ENCODE assay signal across 1 cellular context in the genomic region with DNA sequence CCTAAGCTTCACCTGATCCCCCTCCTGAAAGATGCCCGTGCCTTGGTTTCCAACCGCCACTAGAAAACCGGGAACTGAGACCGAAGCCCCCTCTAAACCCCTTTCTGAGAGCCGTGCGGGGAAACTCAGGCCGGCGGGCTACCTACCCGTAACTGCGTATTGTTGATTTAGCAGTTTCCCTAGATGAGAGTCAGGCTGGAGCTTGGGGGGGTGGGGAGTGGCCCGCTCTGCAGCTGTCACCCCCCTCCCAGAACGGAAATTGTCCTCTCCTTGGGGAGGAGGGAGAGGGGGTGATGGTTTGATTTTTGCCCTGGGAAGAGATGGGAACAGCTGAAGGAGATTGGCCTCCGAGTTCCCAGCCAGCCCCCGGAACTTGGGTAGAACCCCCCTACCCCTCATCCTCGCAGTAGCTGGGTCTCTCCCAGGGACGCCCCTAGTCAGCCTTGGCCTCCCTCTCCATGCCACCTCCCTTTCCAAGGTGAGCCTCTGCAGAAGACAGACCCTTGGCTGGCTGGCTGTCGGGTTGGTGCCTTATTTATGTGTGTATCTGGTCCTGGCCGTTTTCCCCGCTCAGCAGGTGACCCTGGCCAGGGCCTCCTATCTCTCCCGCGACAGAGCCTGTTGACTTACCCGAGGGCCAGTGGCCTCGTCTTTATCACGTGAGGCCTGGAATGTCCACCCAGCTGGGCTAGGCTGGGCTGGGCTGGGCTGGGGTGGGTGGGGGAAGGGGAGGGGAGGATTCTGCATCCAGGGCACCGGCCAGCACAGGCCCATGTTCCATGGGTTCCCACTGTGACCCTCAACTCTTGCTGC.
TF ChIP-seq lines count a peak whose summit lies in the region.

No MANE protein-coding gene starts in this region.

TF ChIP-seq in HepG2, 621 proteins besides CTCF, POLR2A, EP300 and RAD21 (continued from another document and continues in another):
- TF ChIP-seq, protein P1, sequence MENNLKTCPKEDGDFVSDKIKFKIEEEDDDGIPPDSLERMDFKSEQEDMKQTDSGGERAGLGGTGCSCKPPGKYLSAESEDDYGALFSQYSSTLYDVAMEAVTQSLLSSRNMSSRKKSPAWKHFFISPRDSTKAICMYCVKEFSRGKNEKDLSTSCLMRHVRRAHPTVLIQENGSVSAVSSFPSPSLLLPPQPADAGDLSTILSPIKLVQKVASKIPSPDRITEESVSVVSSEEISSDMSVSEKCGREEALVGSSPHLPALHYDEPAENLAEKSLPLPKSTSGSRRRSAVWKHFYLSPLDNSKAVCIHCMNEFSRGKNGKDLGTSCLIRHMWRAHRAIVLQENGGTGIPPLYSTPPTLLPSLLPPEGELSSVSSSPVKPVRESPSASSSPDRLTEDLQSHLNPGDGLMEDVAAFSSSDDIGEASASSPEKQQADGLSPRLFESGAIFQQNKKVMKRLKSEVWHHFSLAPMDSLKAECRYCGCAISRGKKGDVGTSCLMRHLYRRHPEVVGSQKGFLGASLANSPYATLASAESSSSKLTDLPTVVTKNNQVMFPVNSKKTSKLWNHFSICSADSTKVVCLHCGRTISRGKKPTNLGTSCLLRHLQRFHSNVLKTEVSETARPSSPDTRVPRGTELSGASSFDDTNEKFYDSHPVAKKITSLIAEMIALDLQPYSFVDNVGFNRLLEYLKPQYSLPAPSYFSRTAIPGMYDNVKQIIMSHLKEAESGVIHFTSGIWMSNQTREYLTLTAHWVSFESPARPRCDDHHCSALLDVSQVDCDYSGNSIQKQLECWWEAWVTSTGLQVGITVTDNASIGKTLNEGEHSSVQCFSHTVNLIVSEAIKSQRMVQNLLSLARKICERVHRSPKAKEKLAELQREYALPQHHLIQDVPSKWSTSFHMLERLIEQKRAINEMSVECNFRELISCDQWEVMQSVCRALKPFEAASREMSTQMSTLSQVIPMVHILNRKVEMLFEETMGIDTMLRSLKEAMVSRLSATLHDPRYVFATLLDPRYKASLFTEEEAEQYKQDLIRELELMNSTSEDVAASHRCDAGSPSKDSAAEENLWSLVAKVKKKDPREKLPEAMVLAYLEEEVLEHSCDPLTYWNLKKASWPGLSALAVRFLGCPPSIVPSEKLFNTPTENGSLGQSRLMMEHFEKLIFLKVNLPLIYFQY (CRISPR knock-in tag; IDR thresholded peaks at IDR 0.05; ENCODE audit: borderline replicate concordance) = no peak
- no peak for TF ChIP-seq ZNF326 (CRISPR knock-in tag; IDR thresholded peaks at IDR 0.05; ENCODE audit: borderline replicate concordance)
- no peak for TF ChIP-seq ZNF253 (CRISPR knock-in tag; IDR thresholded peaks at IDR 0.05; ENCODE audit: borderline replicate concordance)
- TF ChIP-seq ZFP91 (CRISPR knock-in tag; IDR thresholded peaks at IDR 0.05; ENCODE audit: borderline replicate concordance) = peak; percentile 32; the same call in 1 of the 2 replicates
- no peak for TF ChIP-seq HES4 (CRISPR knock-in tag; IDR thresholded peaks at IDR 0.05; ENCODE audit: borderline replicate concordance)
- TF ChIP-seq ZNF207 (IDR thresholded peaks at IDR 0.05; ENCODE audit: borderline replicate concordance) = no peak
- peak; percentile 62; the same call in 1 of the 2 replicates for TF ChIP-seq HNF4A (CRISPR knock-in tag; IDR thresholded peaks at IDR 0.05)
- TF ChIP-seq YEATS2 (CRISPR knock-in tag; IDR thresholded peaks at IDR 0.05; ENCODE audit: borderline replicate concordance) = no peak
- TF ChIP-seq ZBTB4 (CRISPR knock-in tag; IDR thresholded peaks at IDR 0.05; ENCODE audit: borderline replicate concordance) = no peak
- no peak for TF ChIP-seq MZF1 (CRISPR knock-in tag; IDR thresholded peaks at IDR 0.05; ENCODE audit: borderline replicate concordance)
- no peak for TF ChIP-seq NFE2 (CRISPR knock-in tag; IDR thresholded peaks at IDR 0.05)
- TF ChIP-seq DMAP1 (CRISPR knock-in tag; IDR thresholded peaks at IDR 0.05) = no peak; the same call in 1 of the 2 replicates
- no peak for TF ChIP-seq TRIM24 (CRISPR knock-in tag; IDR thresholded peaks at IDR 0.05)
- no peak for TF ChIP-seq KLF15 (CRISPR knock-in tag; IDR thresholded peaks at IDR 0.05; ENCODE audit: borderline replicate concordance)
- no peak for TF ChIP-seq ZFP1 (CRISPR knock-in tag; IDR thresholded peaks at IDR 0.05)
- TF ChIP-seq, protein P2, sequence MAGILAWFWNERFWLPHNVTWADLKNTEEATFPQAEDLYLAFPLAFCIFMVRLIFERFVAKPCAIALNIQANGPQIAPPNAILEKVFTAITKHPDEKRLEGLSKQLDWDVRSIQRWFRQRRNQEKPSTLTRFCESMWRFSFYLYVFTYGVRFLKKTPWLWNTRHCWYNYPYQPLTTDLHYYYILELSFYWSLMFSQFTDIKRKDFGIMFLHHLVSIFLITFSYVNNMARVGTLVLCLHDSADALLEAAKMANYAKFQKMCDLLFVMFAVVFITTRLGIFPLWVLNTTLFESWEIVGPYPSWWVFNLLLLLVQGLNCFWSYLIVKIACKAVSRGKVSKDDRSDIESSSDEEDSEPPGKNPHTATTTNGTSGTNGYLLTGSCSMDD (CRISPR knock-in tag; IDR thresholded peaks at IDR 0.05) = no peak
- TF ChIP-seq ZBTB40 (IDR thresholded peaks at IDR 0.05) = no peak
- no peak; the same call in 1 of the 2 replicates for TF ChIP-seq ZBTB40 (CRISPR knock-in tag; IDR thresholded peaks at IDR 0.05)
- no peak for TF ChIP-seq MBNL3 (CRISPR knock-in tag; conservative IDR thresholded peaks at IDR 0.05)
- no peak for TF ChIP-seq ZHX1 (CRISPR knock-in tag; IDR thresholded peaks at IDR 0.05; ENCODE audit: low read depth)
- TF ChIP-seq FLYWCH1 (CRISPR knock-in tag; IDR thresholded peaks at IDR 0.05) = no peak
- no peak for TF ChIP-seq HNRNPK (IDR thresholded peaks at IDR 0.05; ENCODE audit: low read depth, low read length, poor library complexity, severe bottlenecking)
- no peak for TF ChIP-seq RCOR2 (CRISPR knock-in tag; IDR thresholded peaks at IDR 0.05)
- no peak for TF ChIP-seq MED13 (CRISPR knock-in tag; IDR thresholded peaks at IDR 0.05)
- TF ChIP-seq NFE2L1 (CRISPR knock-in tag; IDR thresholded peaks at IDR 0.05; ENCODE audit: borderline replicate concordance) = no peak
- TF ChIP-seq SOX5 (CRISPR knock-in tag; IDR thresholded peaks at IDR 0.05; ENCODE audit: borderline replicate concordance) = peak; percentile 64; the same call in 1 of the 2 replicates
- no peak for TF ChIP-seq MTA3 (CRISPR knock-in tag; IDR thresholded peaks at IDR 0.05)
